Comparison of ENCODE assay signal across 8 cellular contexts in the genomic region with DNA sequence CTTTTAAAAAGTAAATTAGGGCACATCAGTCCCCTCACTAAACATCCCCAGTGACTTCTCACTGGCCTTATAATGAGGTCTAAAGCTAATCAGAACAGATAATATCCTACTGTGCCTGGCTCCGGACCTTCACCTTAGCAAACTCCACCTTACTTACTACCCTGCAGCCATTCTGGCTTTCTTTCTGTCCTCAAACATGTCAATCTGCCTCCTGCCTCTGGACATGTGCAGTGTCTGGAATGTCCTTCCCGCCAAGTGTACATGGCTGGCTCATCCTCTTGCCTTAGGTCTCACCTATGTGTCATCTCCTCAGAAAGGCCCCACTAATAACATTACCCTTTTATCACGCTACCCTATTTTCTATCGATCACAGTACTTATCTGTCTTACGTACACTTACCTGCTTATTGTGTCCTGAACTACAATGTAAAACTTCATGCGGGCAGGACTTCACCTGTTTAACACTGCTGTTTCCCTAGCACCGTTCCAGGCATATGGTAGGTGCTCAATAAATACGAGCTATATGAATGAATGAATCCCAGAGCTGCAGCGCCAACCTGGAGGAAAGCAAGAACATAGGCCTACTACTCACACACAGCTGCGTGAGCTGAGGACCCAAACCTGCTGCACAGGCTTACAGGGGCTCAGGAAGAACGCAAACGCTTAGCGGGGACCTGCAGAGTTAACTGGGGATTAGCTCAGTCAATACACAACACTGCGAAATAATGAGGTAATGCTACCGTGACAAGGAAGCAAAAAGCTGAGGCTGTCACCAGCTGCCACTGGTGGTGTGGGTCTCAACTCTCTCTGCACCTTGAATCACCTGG. TPM values are rescaled to one million over a fixed set of nuclear protein-coding genes. Genes with fewer than 3 reads are reported as not detected.
DNase-seq lines count a peak whose midpoint lies in the region; ATAC-seq, FAIRE-seq and TF ChIP-seq lines count a peak whose summit lies in the region.

No MANE protein-coding gene starts in this region.

- ATAC-seq in pancreas, result peak in 2 of 4 donors; percentile 1 to 5

- H3K9me3 ChIP-seq in endocrine pancreas (ENCODE audit: control insufficient read depth, low read length) (no peaks in the 10 kb centered on the region), pancreas (no peaks in the 10 kb centered on the region)

- TF ChIP-seq CTCF in pancreas (IDR thresholded peaks at IDR 0.05), result no peak

- peaks cover 7% of the 10 kb centered on the region for H3K4me1 ChIP-seq in endocrine pancreas (ENCODE audit: control insufficient read depth, insufficient read depth, low read length)
- peaks cover 8 to 17% (median 14%) of the 10 kb centered on the region in 3 donors for H3K4me1 ChIP-seq in pancreas

- no peak overlapping the region for H3K27ac ChIP-seq in pancreas

- H3K27me3 ChIP-seq in endocrine pancreas (ENCODE audit: control insufficient read depth, insufficient read depth, low read length) (no peaks in the 10 kb centered on the region), pancreas (no peaks in the 10 kb centered on the region)

- intact Hi-C loops in pancreas (cut with DNase I), result loop anchor here in 1 of 3 donors (5.0 kb wide), 1 partner anchor 52 kb away; no protein-coding TSS in a partner anchor

- H3K36me3 ChIP-seq in endocrine pancreas (ENCODE audit: control insufficient read depth, insufficient read depth, low read length) (no peaks in the 10 kb centered on the region), pancreas (no peaks in the 10 kb centered on the region)

- H3K4me3 ChIP-seq in endocrine pancreas (ENCODE audit: control insufficient read depth, insufficient read depth, low read length), result peak overlapping the region; percentile 44
- H3K4me3 ChIP-seq in pancreas, result peak overlapping the region; percentile 58 to 90 (median 88)

- peak overlapping the region; percentile 69 for H3K9ac ChIP-seq in endocrine pancreas (ENCODE audit: control insufficient read depth, insufficient read depth, low read length)

- FAIRE-seq in pancreas (lab: Jason Lieb, UNC) (no peak), urothelium cell line (lab: Jason Lieb, UNC) (no peak)

- DNase-seq in NCI-H2029 (lab: John Stamatoyannopoulos, UW), result peak; percentile 63
- DNase-seq in NCI-H2029 treated with DMSO at 0.1 percent for 48 hours (lab: John Stamatoyannopoulos, UW), result no peak
- DNase-seq in NOMO-1 treated with DMSO at 0.1 percent for 48 hours (lab: John Stamatoyannopoulos, UW; ENCODE audit: unreplicated experiment), result peak; percentile 22
- peak in 1 of 6 donors; percentile 36 for DNase-seq in pancreas
- no peak for DNase-seq in SKM-1 (lab: John Stamatoyannopoulos, UW; ENCODE audit: unreplicated experiment)
- no peak for DNase-seq in urothelium cell line (ENCODE audit: low spot score)
- no peak for DNase-seq in stimulated activated CD4-positive, alpha-beta T cell treated with anti-CD3 and anti-CD28 coated beads, Interleukin-2, amount 100 ng/mL, for 24 hours

- 69 to 70% methylated on average over 15 of the region's 15 CpGs for WGBS in pancreas, 2 donors

RNA-seq across cellular contexts. Expression of a gene that starts 1.0 kb away (rescaled TPM):
- total RNA-seq in pancreas, result 10 to 100 TPM; 13.9 to 32.1 (median 23.3) TPM
- 10 to 100 TPM; 40.2 to 58.9 TPM for polyA plus RNA-seq in pancreas

RNA-seq across cellular contexts. Expression of a gene that starts 36.2 kb away (rescaled TPM):
- total RNA-seq in pancreas, result under 1 TPM; 0.12 to 0.69 (median 0.38) TPM
- under 1 TPM; 0.19 to 0.49 TPM for polyA plus RNA-seq in pancreas

Comparison
In these comparisons a context has a peak if more than half of its experiments do, and no peak if none do; other contexts are left out.
1. DNase-seq: peak in NCI-H2029 (single experiment) and NOMO-1 treated with DMSO at 0.1 percent for 48 hours (single experiment); none in NCI-H2029 treated with DMSO at 0.1 percent for 48 hours (single experiment), SKM-1 (single experiment), urothelium cell line (single experiment) and stimulated activated CD4-positive, alpha-beta T cell treated with anti-CD3 and anti-CD28 coated beads, Interleukin-2, amount 100 ng/mL, for 24 hours (0 of 2).